17 cellular contexts compared by ENCODE assay signal in genomic region chr9:75448281-75448680, GRCh38.
A peak's percentile ranks its signal among the peaks of the same experiment; 100 is the strongest.
DNase-seq lines count a peak whose midpoint lies in the region; ATAC-seq and TF ChIP-seq lines count a peak whose summit lies in the region.
"Had no signal": no experiment of that assay in that cellular context is flagged by ENCODE, and none has a peak within 500 bp of the region (broad histone marks: within the 10 kb centered on the region; RNA-seq: fewer than 3 reads in every experiment).

No MANE protein-coding gene starts in this region.

- intact Hi-C loops in uterus (cut with DNase I; ENCODE audit: low total_unique reads) = no loop called here
- intact Hi-C loops in CD8-positive, alpha-beta T cell (cut with DNase I, micrococcal nuclease) = no loop called here

- DNase-seq in WTC11 (ENCODE audit: low spot score) (no peak), foreskin melanocyte (peak; percentile 4), neural crest cell (ENCODE audit: low read depth, low spot score) (no peak), uterus (no peak), activated T-cell treated with anti-CD3 and anti-CD28 coated beads for 4 hours (no peak)
- DNase-seq in effector CD8-positive, alpha-beta T cell (lab: John Stamatoyannopoulos, UW) = no peak
- DNase-seq in CD8-positive, alpha-beta T cell = no peak
- DNase-seq: activated B cell treated with CpG ODN at 0.5 μM for 24 hours; activated gamma-delta T cell; brain microvascular endothelial cell; hippocampal formation; Kasumi-1; NCI-H1436; NCI-H226; NK-92 treated with Interleukin-12 subunit alpha and Interleukin-12 subunit beta, amount 100 ng/mL, for 24 hours had no signal

- H3K36me3 Mint-ChIP-seq in WTC11 = peaks cover 16% of the 10 kb centered on the region
- no peaks in the 10 kb centered on the region for H3K36me3 Mint-ChIP-seq in neural crest cell (ENCODE audit: low read depth)
- no peaks in the 10 kb centered on the region for H3K36me3 Mint-ChIP-seq in CD8-positive, alpha-beta T cell

- H3K4me3 Mint-ChIP-seq in WTC11 = no peak overlapping the region
- H3K4me3 Mint-ChIP-seq in neural crest cell = no peak overlapping the region
- no peak overlapping the region for H3K4me3 Mint-ChIP-seq in CD8-positive, alpha-beta T cell
- H3K4me3 Mint-ChIP-seq: activated B cell treated with CpG ODN at 0.5 μM for 24 hours; B cell; T-helper 1 cell treated with Interleukin-12 subunit alpha and Interleukin-12 subunit beta and Interleukin-4 antibody, amounts not matched to agents 30 μg/mL and 1 μg/mL, for 36 hours had no signal

- peak overlapping the region; percentile 41 to 44 for H3K27ac ChIP-seq in uterus
- no peak overlapping the region for H3K27ac ChIP-seq in CD8-positive, alpha-beta T cell (ENCODE audit: low read depth, low read length)
- H3K27ac ChIP-seq: brain microvascular endothelial cell had no signal

- no peak overlapping the region for H3K27ac Mint-ChIP-seq in WTC11
- peak overlapping the region; percentile 44 for H3K27ac Mint-ChIP-seq in neural crest cell (ENCODE audit: unreplicated experiment)
- no peak overlapping the region for H3K27ac Mint-ChIP-seq in CD8-positive, alpha-beta T cell
- H3K27ac Mint-ChIP-seq: activated B cell treated with CpG ODN at 0.5 μM for 24 hours; B cell; T-helper 1 cell treated with Interleukin-12 subunit alpha and Interleukin-12 subunit beta and Interleukin-4 antibody, amounts not matched to agents 30 μg/mL and 1 μg/mL, for 36 hours had no signal

- no peak for TF ChIP-seq POLR2A in uterus (IDR thresholded peaks at IDR 0.05)

- no peaks in the 10 kb centered on the region for H3K9me3 ChIP-seq in uterus
- H3K9me3 ChIP-seq in CD8-positive, alpha-beta T cell (ENCODE audit: low read length) = no peaks in the 10 kb centered on the region

- H3K27me3 Mint-ChIP-seq in WTC11 (ENCODE audit: low read depth) = peaks cover 7% of the 10 kb centered on the region
- H3K27me3 Mint-ChIP-seq in neural crest cell (ENCODE audit: low read depth) = no peaks in the 10 kb centered on the region
- peaks cover 4% of the 10 kb centered on the region for H3K27me3 Mint-ChIP-seq in CD8-positive, alpha-beta T cell (ENCODE audit: low read depth)
- H3K27me3 Mint-ChIP-seq: B cell had no signal

- H3K4me1 Mint-ChIP-seq in WTC11 = peaks cover 41% of the 10 kb centered on the region
- H3K4me1 Mint-ChIP-seq in neural crest cell = peaks cover 16% of the 10 kb centered on the region
- H3K4me1 Mint-ChIP-seq in CD8-positive, alpha-beta T cell (ENCODE audit: low read depth) = no peaks in the 10 kb centered on the region
- H3K4me1 Mint-ChIP-seq: activated B cell treated with CpG ODN at 0.5 μM for 24 hours, B cell had no signal

- CTCF ChIA-PET in WTC11 (lab: Charles Lee) = interaction anchor here (0.7 kb wide), 1 partner anchor 9 kb away, joined by 3 read pairs; no protein-coding TSS in a partner anchor
- CTCF ChIA-PET in CD8-positive, alpha-beta T cell (lab: Charles Lee) = no interaction called here

- ATAC-seq in WTC11 = peak; percentile 24; the same call in 1 of the 2 replicates
- no peak for ATAC-seq in CD8-positive, alpha-beta T cell

- H3K9me3 Mint-ChIP-seq in WTC11 = peaks cover 20% of the 10 kb centered on the region
- peaks cover 6% of the 10 kb centered on the region for H3K9me3 Mint-ChIP-seq in neural crest cell
- H3K9me3 Mint-ChIP-seq in CD8-positive, alpha-beta T cell = no peaks in the 10 kb centered on the region
- H3K9me3 Mint-ChIP-seq: activated B cell treated with CpG ODN at 0.5 μM for 24 hours; T-helper 1 cell treated with Interleukin-12 subunit alpha and Interleukin-12 subunit beta and Interleukin-4 antibody, amounts not matched to agents 30 μg/mL and 1 μg/mL, for 36 hours had no signal

- H3K27me3 ChIP-seq in uterus = no peaks in the 10 kb centered on the region
- no peaks in the 10 kb centered on the region for H3K27me3 ChIP-seq in CD8-positive, alpha-beta T cell (ENCODE audit: insufficient read depth, low read length)
- H3K27me3 ChIP-seq: brain microvascular endothelial cell had no signal

- POLR2A ChIA-PET in WTC11 (lab: Charles Lee) = no interaction called here
- POLR2A ChIA-PET in CD8-positive, alpha-beta T cell (lab: Charles Lee) = no interaction called here

- TF ChIP-seq CTCF in WTC11 (IDR thresholded peaks at IDR 0.05) (no peak), neural crest cell (conservative IDR thresholded peaks at IDR 0.05) (no peak), uterus (IDR thresholded peaks at IDR 0.05) (no peak)
- TF ChIP-seq CTCF in CD8-positive, alpha-beta T cell (IDR thresholded peaks at IDR 0.05) = no peak

- H3K36me3 ChIP-seq in uterus = no peaks in the 10 kb centered on the region
- no peaks in the 10 kb centered on the region for H3K36me3 ChIP-seq in CD8-positive, alpha-beta T cell (ENCODE audit: insufficient read depth, low read length)
- H3K36me3 ChIP-seq: brain microvascular endothelial cell had no signal

- no peaks in the 10 kb centered on the region for H3K4me1 ChIP-seq in uterus
- no peaks in the 10 kb centered on the region for H3K4me1 ChIP-seq in CD8-positive, alpha-beta T cell (ENCODE audit: insufficient read depth, low read length)

- H3K4me3 ChIP-seq in uterus = no peak overlapping the region
- no peak overlapping the region for H3K4me3 ChIP-seq in CD8-positive, alpha-beta T cell (ENCODE audit: low read depth, low read length)

TF ChIP-seq in WTC11, 78 proteins besides CTCF, POLR2A, EP300 and RAD21:
- TF ChIP-seq NR1H2 (CRISPR knock-in tag; IDR thresholded peaks at IDR 0.05) (no peak), HMGXB4 (CRISPR knock-in tag; IDR thresholded peaks at IDR 0.05) (no peak), GABPB1 (CRISPR knock-in tag; IDR thresholded peaks at IDR 0.05) (no peak), NFYB (CRISPR knock-in tag; conservative IDR thresholded peaks at IDR 0.05; ENCODE audit: low read depth) (no peak), ELF4 (CRISPR knock-in tag; IDR thresholded peaks at IDR 0.05; ENCODE audit: low read depth) (no peak), USF2 (CRISPR knock-in tag; IDR thresholded peaks at IDR 0.05) (no peak), ETV6 (CRISPR knock-in tag; IDR thresholded peaks at IDR 0.05) (no peak), PRRX2 (CRISPR knock-in tag; IDR thresholded peaks at IDR 0.05) (no peak), ZSCAN18 (CRISPR knock-in tag; IDR thresholded peaks at IDR 0.05) (no peak)
